1 cellular context compared by ENCODE assay signal in the genomic region with DNA sequence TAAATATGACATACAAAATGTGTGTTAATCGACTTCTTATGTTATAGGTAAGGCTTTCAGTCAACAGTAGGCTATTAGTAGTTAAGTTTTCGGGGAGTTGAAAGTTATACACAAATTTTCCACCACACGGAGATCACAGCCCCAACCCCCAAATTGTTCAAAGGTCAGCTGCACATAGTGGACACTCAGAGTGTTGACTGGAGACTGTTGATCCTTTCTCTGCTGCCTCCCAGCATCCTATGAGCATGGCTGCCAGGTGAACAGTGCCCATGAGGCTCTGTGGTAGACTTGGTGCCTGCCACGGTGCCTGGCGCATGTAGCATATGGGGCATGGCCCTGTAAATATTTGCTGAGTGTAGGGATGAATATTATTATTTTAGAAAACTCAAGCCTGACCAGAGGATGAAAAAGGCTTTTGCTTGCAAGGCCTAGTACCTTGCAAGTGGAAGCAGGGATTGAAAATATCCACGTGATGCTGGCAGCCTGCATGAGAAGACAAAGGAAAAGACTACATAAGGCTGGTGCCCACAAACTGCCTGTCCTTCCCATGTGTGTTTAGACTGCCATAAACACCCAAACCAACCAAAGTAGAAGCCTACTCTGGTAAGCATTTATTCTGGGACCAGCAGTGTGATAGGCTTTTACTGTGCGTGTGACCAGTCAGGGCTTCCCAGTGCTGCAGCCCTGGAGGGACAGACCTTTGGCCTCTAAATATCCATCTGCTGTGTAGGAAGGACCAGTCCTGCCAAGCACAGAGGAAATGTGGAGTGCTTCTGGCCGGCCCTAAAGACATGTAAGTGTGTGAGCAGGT.
TF ChIP-seq lines count a peak whose summit lies in the region.

No MANE protein-coding gene starts in this region.

TF ChIP-seq in HepG2, 621 proteins besides CTCF, POLR2A, EP300 and RAD21 (continued from another document and continues in another):
- TF ChIP-seq, protein P1, sequence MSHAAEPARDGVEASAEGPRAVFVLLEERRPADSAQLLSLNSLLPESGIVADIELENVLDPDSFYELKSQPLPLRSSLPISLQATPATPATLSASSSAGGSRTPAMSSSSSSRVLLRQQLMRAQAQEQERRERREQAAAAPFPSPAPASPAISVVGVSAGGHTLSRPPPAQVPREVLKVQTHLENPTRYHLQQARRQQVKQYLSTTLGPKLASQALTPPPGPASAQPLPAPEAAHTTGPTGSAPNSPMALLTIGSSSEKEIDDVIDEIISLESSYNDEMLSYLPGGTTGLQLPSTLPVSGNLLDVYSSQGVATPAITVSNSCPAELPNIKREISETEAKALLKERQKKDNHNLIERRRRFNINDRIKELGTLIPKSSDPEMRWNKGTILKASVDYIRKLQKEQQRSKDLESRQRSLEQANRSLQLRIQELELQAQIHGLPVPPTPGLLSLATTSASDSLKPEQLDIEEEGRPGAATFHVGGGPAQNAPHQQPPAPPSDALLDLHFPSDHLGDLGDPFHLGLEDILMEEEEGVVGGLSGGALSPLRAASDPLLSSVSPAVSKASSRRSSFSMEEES (CRISPR knock-in tag; IDR thresholded peaks at IDR 0.05) = no peak
- TF ChIP-seq, protein P2, sequence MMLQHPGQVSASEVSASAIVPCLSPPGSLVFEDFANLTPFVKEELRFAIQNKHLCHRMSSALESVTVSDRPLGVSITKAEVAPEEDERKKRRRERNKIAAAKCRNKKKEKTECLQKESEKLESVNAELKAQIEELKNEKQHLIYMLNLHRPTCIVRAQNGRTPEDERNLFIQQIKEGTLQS (CRISPR knock-in tag; IDR thresholded peaks at IDR 0.05) = no peak
- TF ChIP-seq, protein P3, sequence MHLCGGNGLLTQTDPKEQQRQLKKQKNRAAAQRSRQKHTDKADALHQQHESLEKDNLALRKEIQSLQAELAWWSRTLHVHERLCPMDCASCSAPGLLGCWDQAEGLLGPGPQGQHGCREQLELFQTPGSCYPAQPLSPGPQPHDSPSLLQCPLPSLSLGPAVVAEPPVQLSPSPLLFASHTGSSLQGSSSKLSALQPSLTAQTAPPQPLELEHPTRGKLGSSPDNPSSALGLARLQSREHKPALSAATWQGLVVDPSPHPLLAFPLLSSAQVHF (CRISPR knock-in tag; IDR thresholded peaks at IDR 0.05) = no peak
- TF ChIP-seq, protein P4, sequence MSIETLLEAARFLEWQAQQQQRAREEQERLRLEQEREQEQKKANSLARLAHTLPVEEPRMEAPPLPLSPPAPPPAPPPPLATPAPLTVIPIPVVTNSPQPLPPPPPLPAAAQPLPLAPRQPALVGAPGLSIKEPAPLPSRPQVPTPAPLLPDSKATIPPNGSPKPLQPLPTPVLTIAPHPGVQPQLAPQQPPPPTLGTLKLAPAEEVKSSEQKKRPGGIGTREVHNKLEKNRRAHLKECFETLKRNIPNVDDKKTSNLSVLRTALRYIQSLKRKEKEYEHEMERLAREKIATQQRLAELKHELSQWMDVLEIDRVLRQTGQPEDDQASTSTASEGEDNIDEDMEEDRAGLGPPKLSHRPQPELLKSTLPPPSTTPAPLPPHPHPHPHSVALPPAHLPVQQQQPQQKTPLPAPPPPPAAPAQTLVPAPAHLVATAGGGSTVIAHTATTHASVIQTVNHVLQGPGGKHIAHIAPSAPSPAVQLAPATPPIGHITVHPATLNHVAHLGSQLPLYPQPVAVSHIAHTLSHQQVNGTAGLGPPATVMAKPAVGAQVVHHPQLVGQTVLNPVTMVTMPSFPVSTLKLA (IDR thresholded peaks at IDR 0.05) = no peak
- TF ChIP-seq ZNF543 (CRISPR knock-in tag; IDR thresholded peaks at IDR 0.05) = no peak
- TF ChIP-seq ZNF468 (CRISPR knock-in tag; IDR thresholded peaks at IDR 0.05) = no peak
- TF ChIP-seq, protein P5, sequence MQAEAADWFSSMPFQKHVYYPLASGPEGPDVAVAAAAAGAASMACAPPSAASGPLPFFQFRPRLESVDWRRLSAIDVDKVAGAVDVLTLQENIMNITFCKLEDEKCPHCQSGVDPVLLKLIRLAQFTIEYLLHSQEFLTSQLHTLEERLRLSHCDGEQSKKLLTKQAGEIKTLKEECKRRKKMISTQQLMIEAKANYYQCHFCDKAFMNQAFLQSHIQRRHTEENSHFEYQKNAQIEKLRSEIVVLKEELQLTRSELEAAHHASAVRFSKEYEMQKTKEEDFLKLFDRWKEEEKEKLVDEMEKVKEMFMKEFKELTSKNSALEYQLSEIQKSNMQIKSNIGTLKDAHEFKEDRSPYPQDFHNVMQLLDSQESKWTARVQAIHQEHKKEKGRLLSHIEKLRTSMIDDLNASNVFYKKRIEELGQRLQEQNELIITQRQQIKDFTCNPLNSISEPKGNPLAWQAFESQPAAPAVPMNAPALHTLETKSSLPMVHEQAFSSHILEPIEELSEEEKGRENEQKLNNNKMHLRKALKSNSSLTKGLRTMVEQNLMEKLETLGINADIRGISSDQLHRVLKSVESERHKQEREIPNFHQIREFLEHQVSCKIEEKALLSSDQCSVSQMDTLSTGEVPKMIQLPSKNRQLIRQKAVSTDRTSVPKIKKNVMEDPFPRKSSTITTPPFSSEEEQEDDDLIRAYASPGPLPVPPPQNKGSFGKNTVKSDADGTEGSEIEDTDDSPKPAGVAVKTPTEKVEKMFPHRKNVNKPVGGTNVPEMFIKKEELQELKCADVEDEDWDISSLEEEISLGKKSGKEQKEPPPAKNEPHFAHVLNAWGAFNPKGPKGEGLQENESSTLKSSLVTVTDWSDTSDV (CRISPR knock-in tag; IDR thresholded peaks at IDR 0.05) = no peak
- TF ChIP-seq ZNF556 (CRISPR knock-in tag; IDR thresholded peaks at IDR 0.05; ENCODE audit: borderline replicate concordance) = no peak
- TF ChIP-seq ZNF546 (CRISPR knock-in tag; conservative IDR thresholded peaks at IDR 0.05) = no peak
- TF ChIP-seq ZNF672 (CRISPR knock-in tag; IDR thresholded peaks at IDR 0.05) = no peak
- TF ChIP-seq, protein P6, sequence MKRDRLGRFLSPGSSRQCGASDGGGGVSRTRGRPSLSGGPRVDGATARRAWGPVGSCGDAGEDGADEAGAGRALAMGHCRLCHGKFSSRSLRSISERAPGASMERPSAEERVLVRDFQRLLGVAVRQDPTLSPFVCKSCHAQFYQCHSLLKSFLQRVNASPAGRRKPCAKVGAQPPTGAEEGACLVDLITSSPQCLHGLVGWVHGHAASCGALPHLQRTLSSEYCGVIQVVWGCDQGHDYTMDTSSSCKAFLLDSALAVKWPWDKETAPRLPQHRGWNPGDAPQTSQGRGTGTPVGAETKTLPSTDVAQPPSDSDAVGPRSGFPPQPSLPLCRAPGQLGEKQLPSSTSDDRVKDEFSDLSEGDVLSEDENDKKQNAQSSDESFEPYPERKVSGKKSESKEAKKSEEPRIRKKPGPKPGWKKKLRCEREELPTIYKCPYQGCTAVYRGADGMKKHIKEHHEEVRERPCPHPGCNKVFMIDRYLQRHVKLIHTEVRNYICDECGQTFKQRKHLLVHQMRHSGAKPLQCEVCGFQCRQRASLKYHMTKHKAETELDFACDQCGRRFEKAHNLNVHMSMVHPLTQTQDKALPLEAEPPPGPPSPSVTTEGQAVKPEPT (CRISPR knock-in tag; IDR thresholded peaks at IDR 0.05; ENCODE audit: low read depth) = no peak
- no peak for TF ChIP-seq FOXC1 (CRISPR knock-in tag; IDR thresholded peaks at IDR 0.05; ENCODE audit: borderline replicate concordance)
- TF ChIP-seq, protein P7, sequence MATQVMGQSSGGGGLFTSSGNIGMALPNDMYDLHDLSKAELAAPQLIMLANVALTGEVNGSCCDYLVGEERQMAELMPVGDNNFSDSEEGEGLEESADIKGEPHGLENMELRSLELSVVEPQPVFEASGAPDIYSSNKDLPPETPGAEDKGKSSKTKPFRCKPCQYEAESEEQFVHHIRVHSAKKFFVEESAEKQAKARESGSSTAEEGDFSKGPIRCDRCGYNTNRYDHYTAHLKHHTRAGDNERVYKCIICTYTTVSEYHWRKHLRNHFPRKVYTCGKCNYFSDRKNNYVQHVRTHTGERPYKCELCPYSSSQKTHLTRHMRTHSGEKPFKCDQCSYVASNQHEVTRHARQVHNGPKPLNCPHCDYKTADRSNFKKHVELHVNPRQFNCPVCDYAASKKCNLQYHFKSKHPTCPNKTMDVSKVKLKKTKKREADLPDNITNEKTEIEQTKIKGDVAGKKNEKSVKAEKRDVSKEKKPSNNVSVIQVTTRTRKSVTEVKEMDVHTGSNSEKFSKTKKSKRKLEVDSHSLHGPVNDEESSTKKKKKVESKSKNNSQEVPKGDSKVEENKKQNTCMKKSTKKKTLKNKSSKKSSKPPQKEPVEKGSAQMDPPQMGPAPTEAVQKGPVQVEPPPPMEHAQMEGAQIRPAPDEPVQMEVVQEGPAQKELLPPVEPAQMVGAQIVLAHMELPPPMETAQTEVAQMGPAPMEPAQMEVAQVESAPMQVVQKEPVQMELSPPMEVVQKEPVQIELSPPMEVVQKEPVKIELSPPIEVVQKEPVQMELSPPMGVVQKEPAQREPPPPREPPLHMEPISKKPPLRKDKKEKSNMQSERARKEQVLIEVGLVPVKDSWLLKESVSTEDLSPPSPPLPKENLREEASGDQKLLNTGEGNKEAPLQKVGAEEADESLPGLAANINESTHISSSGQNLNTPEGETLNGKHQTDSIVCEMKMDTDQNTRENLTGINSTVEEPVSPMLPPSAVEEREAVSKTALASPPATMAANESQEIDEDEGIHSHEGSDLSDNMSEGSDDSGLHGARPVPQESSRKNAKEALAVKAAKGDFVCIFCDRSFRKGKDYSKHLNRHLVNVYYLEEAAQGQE (IDR thresholded peaks at IDR 0.05; ENCODE audit: borderline replicate concordance in 1 of 2, low read depth in 1 of 2, low read length in 2 of 2) = no peak
- 0 out of 2 replicates have a peak, but pooled peaks have one; percentile 45 for TF ChIP-seq SNAPC2 (CRISPR knock-in tag; IDR thresholded peaks at IDR 0.05)
- 0 out of 2 replicates have a peak, but pooled peaks have one; percentile 31 for TF ChIP-seq ZNF143 (CRISPR knock-in tag; IDR thresholded peaks at IDR 0.05)
- no peak for TF ChIP-seq ZBTB7B (CRISPR knock-in tag; IDR thresholded peaks at IDR 0.05)
- TF ChIP-seq, protein P8, sequence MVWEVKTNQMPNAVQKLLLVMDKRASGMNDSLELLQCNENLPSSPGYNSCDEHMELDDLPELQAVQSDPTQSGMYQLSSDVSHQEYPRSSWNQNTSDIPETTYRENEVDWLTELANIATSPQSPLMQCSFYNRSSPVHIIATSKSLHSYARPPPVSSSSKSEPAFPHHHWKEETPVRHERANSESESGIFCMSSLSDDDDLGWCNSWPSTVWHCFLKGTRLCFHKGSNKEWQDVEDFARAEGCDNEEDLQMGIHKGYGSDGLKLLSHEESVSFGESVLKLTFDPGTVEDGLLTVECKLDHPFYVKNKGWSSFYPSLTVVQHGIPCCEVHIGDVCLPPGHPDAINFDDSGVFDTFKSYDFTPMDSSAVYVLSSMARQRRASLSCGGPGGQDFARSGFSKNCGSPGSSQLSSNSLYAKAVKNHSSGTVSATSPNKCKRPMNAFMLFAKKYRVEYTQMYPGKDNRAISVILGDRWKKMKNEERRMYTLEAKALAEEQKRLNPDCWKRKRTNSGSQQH (CRISPR knock-in tag; IDR thresholded peaks at IDR 0.05; ENCODE audit: low read depth) = no peak
- no peak for TF ChIP-seq JDP2 (CRISPR knock-in tag; IDR thresholded peaks at IDR 0.05; ENCODE audit: borderline replicate concordance)
- TF ChIP-seq ZNF839 (CRISPR knock-in tag; IDR thresholded peaks at IDR 0.05; ENCODE audit: borderline replicate concordance) = no peak
- no peak for TF ChIP-seq DPF2 (CRISPR knock-in tag; IDR thresholded peaks at IDR 0.05; ENCODE audit: borderline replicate concordance, low read depth)
- 0 out of 2 replicates have a peak, but pooled peaks have one; percentile 33 for TF ChIP-seq HDAC2 (CRISPR knock-in tag; IDR thresholded peaks at IDR 0.05)
- TF ChIP-seq, protein P9, sequence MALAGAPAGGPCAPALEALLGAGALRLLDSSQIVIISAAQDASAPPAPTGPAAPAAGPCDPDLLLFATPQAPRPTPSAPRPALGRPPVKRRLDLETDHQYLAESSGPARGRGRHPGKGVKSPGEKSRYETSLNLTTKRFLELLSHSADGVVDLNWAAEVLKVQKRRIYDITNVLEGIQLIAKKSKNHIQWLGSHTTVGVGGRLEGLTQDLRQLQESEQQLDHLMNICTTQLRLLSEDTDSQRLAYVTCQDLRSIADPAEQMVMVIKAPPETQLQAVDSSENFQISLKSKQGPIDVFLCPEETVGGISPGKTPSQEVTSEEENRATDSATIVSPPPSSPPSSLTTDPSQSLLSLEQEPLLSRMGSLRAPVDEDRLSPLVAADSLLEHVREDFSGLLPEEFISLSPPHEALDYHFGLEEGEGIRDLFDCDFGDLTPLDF (CRISPR knock-in tag; IDR thresholded peaks at IDR 0.05) = no peak
- no peak for TF ChIP-seq ZFP36L2 (CRISPR knock-in tag; IDR thresholded peaks at IDR 0.05)
- TF ChIP-seq, protein P10, sequence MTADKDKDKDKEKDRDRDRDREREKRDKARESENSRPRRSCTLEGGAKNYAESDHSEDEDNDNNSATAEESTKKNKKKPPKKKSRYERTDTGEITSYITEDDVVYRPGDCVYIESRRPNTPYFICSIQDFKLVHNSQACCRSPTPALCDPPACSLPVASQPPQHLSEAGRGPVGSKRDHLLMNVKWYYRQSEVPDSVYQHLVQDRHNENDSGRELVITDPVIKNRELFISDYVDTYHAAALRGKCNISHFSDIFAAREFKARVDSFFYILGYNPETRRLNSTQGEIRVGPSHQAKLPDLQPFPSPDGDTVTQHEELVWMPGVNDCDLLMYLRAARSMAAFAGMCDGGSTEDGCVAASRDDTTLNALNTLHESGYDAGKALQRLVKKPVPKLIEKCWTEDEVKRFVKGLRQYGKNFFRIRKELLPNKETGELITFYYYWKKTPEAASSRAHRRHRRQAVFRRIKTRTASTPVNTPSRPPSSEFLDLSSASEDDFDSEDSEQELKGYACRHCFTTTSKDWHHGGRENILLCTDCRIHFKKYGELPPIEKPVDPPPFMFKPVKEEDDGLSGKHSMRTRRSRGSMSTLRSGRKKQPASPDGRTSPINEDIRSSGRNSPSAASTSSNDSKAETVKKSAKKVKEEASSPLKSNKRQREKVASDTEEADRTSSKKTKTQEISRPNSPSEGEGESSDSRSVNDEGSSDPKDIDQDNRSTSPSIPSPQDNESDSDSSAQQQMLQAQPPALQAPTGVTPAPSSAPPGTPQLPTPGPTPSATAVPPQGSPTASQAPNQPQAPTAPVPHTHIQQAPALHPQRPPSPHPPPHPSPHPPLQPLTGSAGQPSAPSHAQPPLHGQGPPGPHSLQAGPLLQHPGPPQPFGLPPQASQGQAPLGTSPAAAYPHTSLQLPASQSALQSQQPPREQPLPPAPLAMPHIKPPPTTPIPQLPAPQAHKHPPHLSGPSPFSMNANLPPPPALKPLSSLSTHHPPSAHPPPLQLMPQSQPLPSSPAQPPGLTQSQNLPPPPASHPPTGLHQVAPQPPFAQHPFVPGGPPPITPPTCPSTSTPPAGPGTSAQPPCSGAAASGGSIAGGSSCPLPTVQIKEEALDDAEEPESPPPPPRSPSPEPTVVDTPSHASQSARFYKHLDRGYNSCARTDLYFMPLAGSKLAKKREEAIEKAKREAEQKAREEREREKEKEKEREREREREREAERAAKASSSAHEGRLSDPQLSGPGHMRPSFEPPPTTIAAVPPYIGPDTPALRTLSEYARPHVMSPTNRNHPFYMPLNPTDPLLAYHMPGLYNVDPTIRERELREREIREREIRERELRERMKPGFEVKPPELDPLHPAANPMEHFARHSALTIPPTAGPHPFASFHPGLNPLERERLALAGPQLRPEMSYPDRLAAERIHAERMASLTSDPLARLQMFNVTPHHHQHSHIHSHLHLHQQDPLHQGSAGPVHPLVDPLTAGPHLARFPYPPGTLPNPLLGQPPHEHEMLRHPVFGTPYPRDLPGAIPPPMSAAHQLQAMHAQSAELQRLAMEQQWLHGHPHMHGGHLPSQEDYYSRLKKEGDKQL (CRISPR knock-in tag; IDR thresholded peaks at IDR 0.05; ENCODE audit: low read depth) = no peak
- no peak for TF ChIP-seq TOE1 (CRISPR knock-in tag; IDR thresholded peaks at IDR 0.05)
- no peak for TF ChIP-seq KAT7 (CRISPR knock-in tag; IDR thresholded peaks at IDR 0.05; ENCODE audit: borderline replicate concordance)
- TF ChIP-seq, protein P11, sequence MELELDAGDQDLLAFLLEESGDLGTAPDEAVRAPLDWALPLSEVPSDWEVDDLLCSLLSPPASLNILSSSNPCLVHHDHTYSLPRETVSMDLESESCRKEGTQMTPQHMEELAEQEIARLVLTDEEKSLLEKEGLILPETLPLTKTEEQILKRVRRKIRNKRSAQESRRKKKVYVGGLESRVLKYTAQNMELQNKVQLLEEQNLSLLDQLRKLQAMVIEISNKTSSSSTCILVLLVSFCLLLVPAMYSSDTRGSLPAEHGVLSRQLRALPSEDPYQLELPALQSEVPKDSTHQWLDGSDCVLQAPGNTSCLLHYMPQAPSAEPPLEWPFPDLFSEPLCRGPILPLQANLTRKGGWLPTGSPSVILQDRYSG (CRISPR knock-in tag; IDR thresholded peaks at IDR 0.05) = no peak
- no peak for TF ChIP-seq FIP1L1 (IDR thresholded peaks at IDR 0.05; ENCODE audit: borderline replicate concordance, insufficient read depth, low read depth, low read length)
